8 cellular contexts compared by ENCODE assay signal in the genomic region with DNA sequence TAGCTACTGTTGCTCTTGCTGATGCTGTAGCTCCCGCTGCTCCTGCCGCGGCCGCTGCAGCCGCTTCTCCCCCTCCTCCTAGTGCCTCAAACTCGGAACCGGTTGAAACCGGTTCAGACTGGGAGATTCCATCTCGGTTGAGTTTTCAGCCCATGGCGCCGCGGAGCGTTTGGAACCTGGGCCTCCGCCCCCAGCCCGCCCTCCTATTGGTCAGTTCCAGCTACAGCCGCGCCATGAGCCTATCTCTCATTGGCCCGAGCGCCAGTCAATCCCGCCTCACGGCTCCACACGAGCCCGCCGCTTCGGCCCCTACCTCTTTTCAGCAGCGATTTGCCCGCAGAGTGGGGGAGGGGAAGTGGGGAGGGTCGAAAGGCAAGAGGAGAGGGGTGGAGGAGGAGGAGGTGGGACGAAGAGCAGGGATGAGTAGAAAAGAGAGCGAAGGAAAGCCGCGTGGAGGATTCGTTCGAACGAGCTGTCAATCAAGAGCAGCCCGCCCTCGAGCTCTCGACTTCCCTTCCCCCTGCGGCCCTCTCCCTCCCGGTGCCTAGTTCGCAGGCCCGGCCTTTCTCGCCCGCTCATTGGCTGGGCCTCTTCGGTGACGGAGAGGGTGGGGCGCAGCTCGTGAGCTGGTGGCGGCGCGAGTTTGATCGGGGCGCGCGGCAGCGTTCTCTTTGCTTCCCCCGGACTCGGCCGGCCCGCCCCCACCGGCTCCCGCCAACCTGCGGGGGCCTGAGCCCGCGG. TPM values are rescaled to one million over a fixed set of nuclear protein-coding genes. Genes with fewer than 3 reads are reported as not detected.
DNase-seq lines count a peak whose midpoint lies in the region; ATAC-seq and TF ChIP-seq lines count a peak whose summit lies in the region.

A gene with protein sequence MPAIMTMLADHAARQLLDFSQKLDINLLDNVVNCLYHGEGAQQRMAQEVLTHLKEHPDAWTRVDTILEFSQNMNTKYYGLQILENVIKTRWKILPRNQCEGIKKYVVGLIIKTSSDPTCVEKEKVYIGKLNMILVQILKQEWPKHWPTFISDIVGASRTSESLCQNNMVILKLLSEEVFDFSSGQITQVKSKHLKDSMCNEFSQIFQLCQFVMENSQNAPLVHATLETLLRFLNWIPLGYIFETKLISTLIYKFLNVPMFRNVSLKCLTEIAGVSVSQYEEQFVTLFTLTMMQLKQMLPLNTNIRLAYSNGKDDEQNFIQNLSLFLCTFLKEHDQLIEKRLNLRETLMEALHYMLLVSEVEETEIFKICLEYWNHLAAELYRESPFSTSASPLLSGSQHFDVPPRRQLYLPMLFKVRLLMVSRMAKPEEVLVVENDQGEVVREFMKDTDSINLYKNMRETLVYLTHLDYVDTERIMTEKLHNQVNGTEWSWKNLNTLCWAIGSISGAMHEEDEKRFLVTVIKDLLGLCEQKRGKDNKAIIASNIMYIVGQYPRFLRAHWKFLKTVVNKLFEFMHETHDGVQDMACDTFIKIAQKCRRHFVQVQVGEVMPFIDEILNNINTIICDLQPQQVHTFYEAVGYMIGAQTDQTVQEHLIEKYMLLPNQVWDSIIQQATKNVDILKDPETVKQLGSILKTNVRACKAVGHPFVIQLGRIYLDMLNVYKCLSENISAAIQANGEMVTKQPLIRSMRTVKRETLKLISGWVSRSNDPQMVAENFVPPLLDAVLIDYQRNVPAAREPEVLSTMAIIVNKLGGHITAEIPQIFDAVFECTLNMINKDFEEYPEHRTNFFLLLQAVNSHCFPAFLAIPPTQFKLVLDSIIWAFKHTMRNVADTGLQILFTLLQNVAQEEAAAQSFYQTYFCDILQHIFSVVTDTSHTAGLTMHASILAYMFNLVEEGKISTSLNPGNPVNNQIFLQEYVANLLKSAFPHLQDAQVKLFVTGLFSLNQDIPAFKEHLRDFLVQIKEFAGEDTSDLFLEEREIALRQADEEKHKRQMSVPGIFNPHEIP (N-terminal part only) (minus strand): TSS at position 178 of the 741 bp plus-strand sequence. CDS start 4,459 bp downstream, outside the sequence.

- no peaks in the 10 kb centered on the region for H3K27me3 ChIP-seq in BE2C
- H3K27me3 ChIP-seq in colonic mucosa = no peaks in the 10 kb centered on the region
- H3K27me3 ChIP-seq in layer of hippocampus (ENCODE audit: control insufficient read depth, insufficient read depth, low read length) = no peaks in the 10 kb centered on the region

- intact Hi-C loops in colonic mucosa (cut with DNase I) = loop anchor here (5.0 to 10.0 kb wide), 2 partner anchors 66 to 126 kb away; a partner anchor contains a TSS

- no peaks in the 10 kb centered on the region for H3K9me3 ChIP-seq in BE2C
- H3K9me3 ChIP-seq in colonic mucosa = no peaks in the 10 kb centered on the region

- TF ChIP-seq CTCF in BE2C (IDR thresholded peaks at IDR 0.05; ENCODE audit: low read depth, low read length) = no peak
- TF ChIP-seq CTCF in colonic mucosa (IDR thresholded peaks at IDR 0.05) = no peak

- H3K36me3 ChIP-seq in BE2C (no peaks in the 10 kb centered on the region), colonic mucosa (no peaks in the 10 kb centered on the region)

- DNase-seq in BE2C = peak; percentile 95
- DNase-seq in GM19240 (ENCODE audit: insufficient read length, low spot score) = peak; percentile 93
- peak; percentile 98 to 100 for DNase-seq in NCI-H526 (lab: John Stamatoyannopoulos, UW)
- DNase-seq in activated CD4-positive, alpha-beta T cell treated with anti-CD3 and anti-CD28 coated beads for 48 hours = peak; percentile 100
- DNase-seq in colonic mucosa = peak; percentile 99
- peak; percentile 97 to 99 for DNase-seq in stimulated activated CD4-positive, alpha-beta T cell treated with anti-CD3 and anti-CD28 coated beads, Interleukin-1b, Interleukin-23, amount 100 ng/mL, for 4 hours (ENCODE audit: low read depth in 2 of 2)

- peak within 1 kb of the TSS; percentile 94 for H3K27ac ChIP-seq in colonic mucosa
- H3K27ac ChIP-seq in layer of hippocampus (ENCODE audit: low read depth, low read length) = peak within 1 kb of the TSS; percentile 100

- H3K4me1 ChIP-seq in BE2C (no peaks in the 10 kb centered on the region), colonic mucosa (no peaks in the 10 kb centered on the region)

- ATAC-seq in HG03460 (IDR thresholded peaks at IDR 0.05; ENCODE audit: unreplicated experiment) = peak; percentile 79

- H3K4me3 ChIP-seq in BE2C (ENCODE audit: low read depth, low read length) = peak within 1 kb of the TSS; percentile 90
- peak within 1 kb of the TSS; percentile 46 for H3K4me3 ChIP-seq in colonic mucosa

- peak within 1 kb of the TSS; percentile 84 to 96 for H3K9ac ChIP-seq in colonic mucosa (ENCODE audit: low read depth in 2 of 2, low read length in 2 of 2)

RNA-seq across cellular contexts. Expression of the gene that starts here (rescaled TPM):
- polyA plus RNA-seq in BE2C (2012; ENCODE audit: insufficient read depth, insufficient read length, low read depth) = 52.7 TPM
- 100 to 1,000 TPM in 1 of 2 donors, 10 to 100 TPM in 1; 84.4 to 152 TPM for total RNA-seq in colonic mucosa

Comparison
In these comparisons a context has a peak if more than half of its experiments do, and no peak if none do; other contexts are left out.
1. Peak in every context shown above with its lines: DNase-seq, ATAC-seq, H3K4me3 ChIP-seq and H3K27ac ChIP-seq.